1 cellular context compared by ENCODE assay signal in the genomic region with DNA sequence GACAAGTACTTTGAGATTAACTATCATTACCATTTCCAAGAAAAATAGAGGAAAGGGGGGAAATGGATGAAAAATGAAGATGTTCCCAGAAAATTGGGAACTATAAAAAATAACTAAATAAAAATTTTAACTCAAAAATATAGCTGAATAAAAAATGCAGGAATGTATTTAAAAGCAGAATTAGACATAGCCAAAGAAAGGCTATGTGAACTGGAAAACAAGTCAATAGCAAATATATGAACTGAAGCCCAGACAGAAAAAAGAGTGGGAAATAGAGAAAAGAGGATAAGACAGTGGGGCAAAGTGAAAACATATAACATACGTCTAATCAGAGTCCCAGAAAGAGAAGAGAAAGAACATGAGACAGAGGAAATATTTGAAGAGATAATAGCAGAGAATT.
TF ChIP-seq lines count a peak whose summit lies in the region.

No MANE protein-coding gene starts in this region.

TF ChIP-seq in HEK293, 187 proteins besides CTCF, POLR2A, EP300 and RAD21 (continued from another document):
- TF ChIP-seq, protein P1, sequence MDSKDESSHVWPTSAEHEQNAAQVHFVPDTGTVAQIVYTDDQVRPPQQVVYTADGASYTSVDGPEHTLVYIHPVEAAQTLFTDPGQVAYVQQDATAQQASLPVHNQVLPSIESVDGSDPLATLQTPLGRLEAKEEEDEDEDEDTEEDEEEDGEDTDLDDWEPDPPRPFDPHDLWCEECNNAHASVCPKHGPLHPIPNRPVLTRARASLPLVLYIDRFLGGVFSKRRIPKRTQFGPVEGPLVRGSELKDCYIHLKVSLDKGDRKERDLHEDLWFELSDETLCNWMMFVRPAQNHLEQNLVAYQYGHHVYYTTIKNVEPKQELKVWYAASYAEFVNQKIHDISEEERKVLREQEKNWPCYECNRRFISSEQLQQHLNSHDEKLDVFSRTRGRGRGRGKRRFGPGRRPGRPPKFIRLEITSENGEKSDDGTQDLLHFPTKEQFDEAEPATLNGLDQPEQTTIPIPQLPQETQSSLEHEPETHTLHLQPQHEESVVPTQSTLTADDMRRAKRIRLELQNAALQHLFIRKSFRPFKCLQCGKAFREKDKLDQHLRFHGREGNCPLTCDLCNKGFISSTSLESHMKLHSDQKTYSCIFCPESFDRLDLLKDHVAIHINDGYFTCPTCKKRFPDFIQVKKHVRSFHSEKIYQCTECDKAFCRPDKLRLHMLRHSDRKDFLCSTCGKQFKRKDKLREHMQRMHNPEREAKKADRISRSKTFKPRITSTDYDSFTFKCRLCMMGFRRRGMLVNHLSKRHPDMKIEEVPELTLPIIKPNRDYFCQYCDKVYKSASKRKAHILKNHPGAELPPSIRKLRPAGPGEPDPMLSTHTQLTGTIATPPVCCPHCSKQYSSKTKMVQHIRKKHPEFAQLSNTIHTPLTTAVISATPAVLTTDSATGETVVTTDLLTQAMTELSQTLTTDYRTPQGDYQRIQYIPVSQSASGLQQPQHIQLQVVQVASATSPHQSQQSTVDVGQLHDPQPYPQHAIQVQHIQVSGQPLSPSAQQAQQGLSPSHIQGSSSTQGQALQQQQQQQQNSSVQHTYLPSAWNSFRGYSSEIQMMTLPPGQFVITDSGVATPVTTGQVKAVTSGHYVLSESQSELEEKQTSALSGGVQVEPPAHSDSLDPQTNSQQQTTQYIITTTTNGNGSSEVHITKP (tag by site-specific recombination; IDR thresholded peaks at IDR 0.05), result no peak
- TF ChIP-seq ZNF529 (tag by site-specific recombination; IDR thresholded peaks at IDR 0.05; ENCODE audit: insufficient replicate concordance) (no peak), ZNF302 (tag by site-specific recombination; IDR thresholded peaks at IDR 0.05; ENCODE audit: low read depth) (no peak), ZNF585B (tag by site-specific recombination; IDR thresholded peaks at IDR 0.05) (no peak), GLIS1 (tag by site-specific recombination; IDR thresholded peaks at IDR 0.05) (no peak), SETDB1 (IDR thresholded peaks at IDR 0.05; ENCODE audit: insufficient read length, low read length) (peak; percentile 76)
